In the genomic region with DNA sequence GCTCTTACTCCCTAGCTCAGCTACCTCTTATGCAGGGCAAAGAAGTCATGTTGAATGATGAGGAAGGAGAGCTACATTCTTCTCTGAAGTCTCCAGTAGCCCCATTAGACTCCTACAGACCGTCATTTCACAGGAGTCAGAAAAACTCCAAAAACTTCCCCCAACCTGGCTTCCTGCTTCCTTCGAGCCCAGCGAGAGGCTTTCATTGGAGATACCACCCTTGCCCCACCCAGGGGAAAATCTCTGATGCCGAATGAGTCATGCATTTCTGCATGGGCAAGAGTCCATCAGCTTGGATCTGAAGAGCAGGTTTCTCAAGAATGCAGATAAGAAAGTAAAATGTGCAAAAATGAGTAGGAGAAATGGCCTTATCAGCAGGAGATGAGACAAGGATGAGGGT, we compare ENCODE assay signal across 22 cellular contexts. TPM values are rescaled to one million over a fixed set of nuclear protein-coding genes. Genes with fewer than 3 reads are reported as not detected.
DNase-seq lines count a peak whose midpoint lies in the region; ATAC-seq and TF ChIP-seq lines count a peak whose summit lies in the region.
"Had no signal": no experiment of that assay in that cellular context is flagged by ENCODE, and none has a peak within 500 bp of the region (broad histone marks: within the 10 kb centered on the region; RNA-seq: fewer than 3 reads in every experiment).

No MANE protein-coding gene starts in this region.

- peaks cover 3% of the 10 kb centered on the region for H3K27me3 Mint-ChIP-seq in type B pancreatic cell
- H3K27me3 Mint-ChIP-seq: progenitor cell of endocrine pancreas; stimulated activated naive B cell treated with anti-CD40 and anti-IgM and Interleukin-4, amounts not matched to agents 10 μg/mL and 1 μg/mL and 100 μg/mL, for 72 hours; T-helper 17 cell had no signal

- DNase-seq in SK-N-SH, result no peak
- DNase-seq in choroid plexus epithelial cell (ENCODE audit: low read depth), result peak; percentile 4
- DNase-seq in iris pigment epithelial cell (ENCODE audit: low read depth), result peak; percentile 16
- DNase-seq in type B pancreatic cell (ENCODE audit: extremely low spot score, unreplicated experiment), result no peak
- DNase-seq in amygdala (lab: John Stamatoyannopoulos, UW), result no peak
- DNase-seq in DMS114 treated with DMSO at 0.1 percent for 48 hours (lab: John Stamatoyannopoulos, UW; ENCODE audit: unreplicated experiment), result no peak
- DNase-seq in activated effector memory CD4-positive, alpha-beta T cell treated with Interleukin-2 at 50 U/mL for 16 hours, result no peak
- DNase-seq: caudate nucleus; effector CD8-positive, alpha-beta T cell; gastrocnemius medialis; Karpas-422; lower lobe of right lung; natural killer cell; stimulated activated naive B cell treated with anti-CD40 and anti-IgM and Interleukin-4, amounts not matched to agents 10 μg/mL and 1 μg/mL and 100 μg/mL, for 72 hours; T-helper 17 cell; upper lobe of left lung had no signal

- H3K9me3 ChIP-seq in SK-N-SH, result no peaks in the 10 kb centered on the region
- H3K9me3 ChIP-seq: gastrocnemius medialis, lower lobe of right lung, upper lobe of left lung had no signal

- H3K4me1 ChIP-seq in SK-N-SH (ENCODE audit: control insufficient read depth in 1 of 2, insufficient read depth in 2 of 2, low read depth in 1 of 2, low read length in 1 of 2), result no peaks in the 10 kb centered on the region
- H3K4me1 ChIP-seq: BLaER1 treated with 17β-estradiol and CSF1 and Interleukin-3, amounts not matched to agents 10 nM and 100 nM; gastrocnemius medialis; lower lobe of right lung; upper lobe of left lung had no signal

- no peak overlapping the region for H3K27ac ChIP-seq in SK-N-SH (ENCODE audit: low read depth in 2 of 2, low read length in 1 of 2)
- H3K27ac ChIP-seq: 22Rv1; BLaER1 treated with 17β-estradiol and CSF1 and Interleukin-3, amounts not matched to agents 10 nM and 100 nM; gastrocnemius medialis; lower lobe of right lung; upper lobe of left lung had no signal

- H3K27ac Mint-ChIP-seq in type B pancreatic cell, result peak overlapping the region; percentile 93
- H3K27ac Mint-ChIP-seq: natural killer cell; progenitor cell of endocrine pancreas; stimulated activated naive B cell treated with anti-CD40 and anti-IgM and Interleukin-4, amounts not matched to agents 10 μg/mL and 1 μg/mL and 100 μg/mL, for 72 hours; T-helper 17 cell; WTC11 had no signal

- no peaks in the 10 kb centered on the region for H4K20me1 ChIP-seq in SK-N-SH (ENCODE audit: insufficient read depth)
- H4K20me1 ChIP-seq: BLaER1 treated with 17β-estradiol and CSF1 and Interleukin-3, amounts not matched to agents 10 nM and 100 nM had no signal

- H3K4me2 ChIP-seq in SK-N-SH, result no peak overlapping the region
- H3K4me2 ChIP-seq: BLaER1 treated with 17β-estradiol and CSF1 and Interleukin-3, amounts not matched to agents 10 nM and 100 nM had no signal

- no peak for TF ChIP-seq CTCF in SK-N-SH (IDR thresholded peaks at IDR 0.05)
- no peak for TF ChIP-seq CTCF in choroid plexus epithelial cell (conservative IDR thresholded peaks at IDR 0.05; ENCODE audit: low read depth, low read length)
- TF ChIP-seq CTCF in type B pancreatic cell (conservative IDR thresholded peaks at IDR 0.05), result no peak

- CTCF ChIA-PET in SK-N-SH (lab: Yijun Ruan, JAX), result no interaction called here

- H2AFZ ChIP-seq in SK-N-SH (ENCODE audit: low read depth), result no peak overlapping the region

- TF ChIP-seq EP300 in SK-N-SH (IDR thresholded peaks at IDR 0.05; ENCODE audit: borderline replicate concordance in 1 of 2, low read depth in 1 of 2, low read length in 1 of 2), result no peak

- no peak for TF ChIP-seq RAD21 in SK-N-SH (IDR thresholded peaks at IDR 0.05; ENCODE audit: low read length)

- no peaks in the 10 kb centered on the region for H3K36me3 Mint-ChIP-seq in type B pancreatic cell
- H3K36me3 Mint-ChIP-seq: natural killer cell; stimulated activated naive B cell treated with anti-CD40 and anti-IgM and Interleukin-4, amounts not matched to agents 10 μg/mL and 1 μg/mL and 100 μg/mL, for 72 hours; WTC11 had no signal

- H3K9me2 ChIP-seq in SK-N-SH, result no peaks in the 10 kb centered on the region

- H3K4me3 Mint-ChIP-seq in type B pancreatic cell, result peak overlapping the region; percentile 43
- H3K4me3 Mint-ChIP-seq: natural killer cell; stimulated activated naive B cell treated with anti-CD40 and anti-IgM and Interleukin-4, amounts not matched to agents 10 μg/mL and 1 μg/mL and 100 μg/mL, for 72 hours; T-helper 17 cell; WTC11 had no signal

- ATAC-seq in SK-N-SH treated with all-trans-retinoic acid at 6 μM for 48 hours, result no peak
- ATAC-seq: gastrocnemius medialis; natural killer cell; Right ventricle myocardium inferior; stimulated activated naive B cell treated with anti-CD40 and anti-IgM and Interleukin-4, amounts not matched to agents 10 μg/mL and 1 μg/mL and 100 μg/mL, for 72 hours; T-helper 17 cell; WTC11 had no signal

- H3K27me3 ChIP-seq in SK-N-SH (ENCODE audit: insufficient read depth), result no peaks in the 10 kb centered on the region
- H3K27me3 ChIP-seq: BLaER1 treated with 17β-estradiol and CSF1 and Interleukin-3, amounts not matched to agents 10 nM and 100 nM; gastrocnemius medialis; upper lobe of left lung had no signal

- H3K36me3 ChIP-seq in SK-N-SH (replicated peaks in 1 of 2; ENCODE audit: control insufficient read depth in 1 of 2, insufficient read depth in 2 of 2, low read length in 1 of 2), result no peaks in the 10 kb centered on the region
- H3K36me3 ChIP-seq: BLaER1 treated with 17β-estradiol and CSF1 and Interleukin-3, amounts not matched to agents 10 nM and 100 nM; gastrocnemius medialis; lower lobe of right lung; upper lobe of left lung had no signal

- no peaks in the 10 kb centered on the region for H3K9me3 Mint-ChIP-seq in type B pancreatic cell
- H3K9me3 Mint-ChIP-seq: natural killer cell had no signal

- WGBS in SK-N-SH (ENCODE audit: low lambda C conversion rate), result 13% methylated on average over 4 of the region's 4 CpGs

- H3K79me2 ChIP-seq in SK-N-SH (ENCODE audit: insufficient read depth), result no peaks in the 10 kb centered on the region; the same call in 1 of the 2 replicates

- H3F3A ChIP-seq in SK-N-SH (replicated peaks; ENCODE audit: insufficient read depth), result no peaks in the 10 kb centered on the region

- H3K4me3 ChIP-seq in SK-N-SH (ENCODE audit: low read depth in 2 of 2, low read length in 1 of 2) (no peak overlapping the region), choroid plexus epithelial cell (ENCODE audit: low read depth, low read length) (no peak overlapping the region)
- H3K4me3 ChIP-seq: BLaER1 treated with 17β-estradiol and CSF1 and Interleukin-3, amounts not matched to agents 10 nM and 100 nM; gastrocnemius medialis; lower lobe of right lung; upper lobe of left lung had no signal

- no peaks in the 10 kb centered on the region for H3K4me1 Mint-ChIP-seq in type B pancreatic cell (ENCODE audit: unreplicated experiment)
- H3K4me1 Mint-ChIP-seq: natural killer cell; stimulated activated naive B cell treated with anti-CD40 and anti-IgM and Interleukin-4, amounts not matched to agents 10 μg/mL and 1 μg/mL and 100 μg/mL, for 72 hours; T-helper 17 cell; WTC11 had no signal

- H3K9ac ChIP-seq in SK-N-SH, result no peak overlapping the region
- H3K9ac ChIP-seq: BLaER1 treated with 17β-estradiol and CSF1 and Interleukin-3, amounts not matched to agents 10 nM and 100 nM had no signal

- POLR2A ChIA-PET in SK-N-SH (lab: Yijun Ruan, JAX), result no interaction called here

TF ChIP-seq in SK-N-SH, 30 proteins besides CTCF, POLR2A, EP300 and RAD21:
- TF ChIP-seq FOSL2 (IDR thresholded peaks at IDR 0.05; ENCODE audit: borderline replicate concordance, low read depth), result 0 out of 2 replicates have a peak, but pooled peaks have one; percentile 5
- no peak for TF ChIP-seq GABPA (IDR thresholded peaks at IDR 0.05; ENCODE audit: low read depth)
- no peak for TF ChIP-seq MXI1 (IDR thresholded peaks at IDR 0.05; ENCODE audit: low read depth, low read length)

TF ChIP-seq in SK-N-SH treated with all-trans-retinoic acid at 6 μM for 48 hours, 23 proteins besides CTCF, POLR2A, EP300 and RAD21 (continues in another document):
- TF ChIP-seq TOX (CRISPR knock-in tag; IDR thresholded peaks at IDR 0.05; ENCODE audit: borderline replicate concordance), result no peak
- TF ChIP-seq, protein P1, sequence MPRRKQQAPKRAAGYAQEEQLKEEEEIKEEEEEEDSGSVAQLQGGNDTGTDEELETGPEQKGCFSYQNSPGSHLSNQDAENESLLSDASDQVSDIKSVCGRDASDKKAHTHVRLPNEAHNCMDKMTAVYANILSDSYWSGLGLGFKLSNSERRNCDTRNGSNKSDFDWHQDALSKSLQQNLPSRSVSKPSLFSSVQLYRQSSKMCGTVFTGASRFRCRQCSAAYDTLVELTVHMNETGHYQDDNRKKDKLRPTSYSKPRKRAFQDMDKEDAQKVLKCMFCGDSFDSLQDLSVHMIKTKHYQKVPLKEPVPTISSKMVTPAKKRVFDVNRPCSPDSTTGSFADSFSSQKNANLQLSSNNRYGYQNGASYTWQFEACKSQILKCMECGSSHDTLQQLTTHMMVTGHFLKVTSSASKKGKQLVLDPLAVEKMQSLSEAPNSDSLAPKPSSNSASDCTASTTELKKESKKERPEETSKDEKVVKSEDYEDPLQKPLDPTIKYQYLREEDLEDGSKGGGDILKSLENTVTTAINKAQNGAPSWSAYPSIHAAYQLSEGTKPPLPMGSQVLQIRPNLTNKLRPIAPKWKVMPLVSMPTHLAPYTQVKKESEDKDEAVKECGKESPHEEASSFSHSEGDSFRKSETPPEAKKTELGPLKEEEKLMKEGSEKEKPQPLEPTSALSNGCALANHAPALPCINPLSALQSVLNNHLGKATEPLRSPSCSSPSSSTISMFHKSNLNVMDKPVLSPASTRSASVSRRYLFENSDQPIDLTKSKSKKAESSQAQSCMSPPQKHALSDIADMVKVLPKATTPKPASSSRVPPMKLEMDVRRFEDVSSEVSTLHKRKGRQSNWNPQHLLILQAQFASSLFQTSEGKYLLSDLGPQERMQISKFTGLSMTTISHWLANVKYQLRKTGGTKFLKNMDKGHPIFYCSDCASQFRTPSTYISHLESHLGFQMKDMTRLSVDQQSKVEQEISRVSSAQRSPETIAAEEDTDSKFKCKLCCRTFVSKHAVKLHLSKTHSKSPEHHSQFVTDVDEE (CRISPR knock-in tag; IDR thresholded peaks at IDR 0.05), result no peak
- no peak for TF ChIP-seq PPARA (CRISPR knock-in tag; IDR thresholded peaks at IDR 0.05; ENCODE audit: borderline replicate concordance)
- TF ChIP-seq TCF4 (CRISPR knock-in tag; IDR thresholded peaks at IDR 0.05; ENCODE audit: borderline replicate concordance), result no peak
- TF ChIP-seq ZNF70 (CRISPR knock-in tag; IDR thresholded peaks at IDR 0.05), result no peak
- no peak for TF ChIP-seq ZC3H10 (CRISPR knock-in tag; IDR thresholded peaks at IDR 0.05)

RNA-seq across cellular contexts. Expression of gene ARSF, which starts 53.0 kb away (rescaled TPM):
- not detected in 2 replicates for polyA plus RNA-seq in SK-N-SH (2012; rRNA removed)
- 0.01 and 0.03 TPM in 2 replicates for polyA plus RNA-seq in SK-N-SH (2012; cell fraction: cytosol; rRNA removed)
- polyA plus RNA-seq in SK-N-SH (2012; cell fraction: nucleus; rRNA removed), result not detected in 2 replicates
- not detected in 2 replicates for total RNA-seq in type B pancreatic cell (ENCODE audit: low replicate concordance)
- total RNA-seq: gastrocnemius medialis, natural killer cell, progenitor cell of endocrine pancreas, Right ventricle myocardium inferior, T-helper 17 cell, upper lobe of left lung, WTC11 had no signal

Comparison
In these comparisons a context has a peak if more than half of its experiments do, and no peak if none do; other contexts are left out.
1. DNase-seq: peak in choroid plexus epithelial cell (single experiment) and iris pigment epithelial cell (single experiment); none in SK-N-SH (single experiment), type B pancreatic cell (single experiment), amygdala (0 of 56), DMS114 treated with DMSO at 0.1 percent for 48 hours (single experiment) and activated effector memory CD4-positive, alpha-beta T cell treated with Interleukin-2 at 50 U/mL for 16 hours (single experiment).